ENCODE assay signal across 1 cellular context in the genomic region with DNA sequence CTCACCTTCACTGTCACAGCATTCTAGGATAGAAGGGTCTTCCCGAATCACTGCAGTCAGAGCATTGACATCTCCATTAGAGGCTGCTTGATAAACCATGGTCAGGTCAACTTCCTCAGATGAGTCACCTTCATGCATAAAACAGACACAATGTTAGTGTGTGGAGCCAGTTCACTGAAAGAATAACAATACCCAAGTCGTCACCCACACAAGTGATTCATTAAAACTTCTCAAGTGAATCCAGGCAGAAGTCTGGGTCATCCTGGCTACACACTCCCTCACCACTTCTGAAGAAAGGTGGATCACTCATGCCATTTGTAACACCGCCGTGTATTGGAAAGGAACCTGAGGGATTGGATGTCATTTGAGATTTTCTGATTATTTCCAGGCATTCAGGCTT.
TF ChIP-seq lines count a peak whose summit lies in the region.

No MANE protein-coding gene starts in this region.

TF ChIP-seq in K562, 482 proteins besides CTCF, POLR2A, EP300 and RAD21:
- no peak for TF ChIP-seq ZNF3 (CRISPR knock-in tag; IDR thresholded peaks at IDR 0.05)
- TF ChIP-seq, protein P1, sequence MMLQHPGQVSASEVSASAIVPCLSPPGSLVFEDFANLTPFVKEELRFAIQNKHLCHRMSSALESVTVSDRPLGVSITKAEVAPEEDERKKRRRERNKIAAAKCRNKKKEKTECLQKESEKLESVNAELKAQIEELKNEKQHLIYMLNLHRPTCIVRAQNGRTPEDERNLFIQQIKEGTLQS (IDR thresholded peaks at IDR 0.05), result peak; percentile 74
- TF ChIP-seq, protein P1 (CRISPR knock-in tag; conservative IDR thresholded peaks at IDR 0.05), result no peak
- no peak for TF ChIP-seq CBFA2T2 (conservative IDR thresholded peaks at IDR 0.05)
- peak; percentile 22; the same call in 1 of the 2 replicates for TF ChIP-seq SOX6 (IDR thresholded peaks at IDR 0.05)
- no peak for TF ChIP-seq TEAD2 (tag; IDR thresholded peaks at IDR 0.05)
- peak; percentile 85 for TF ChIP-seq FOSL1 (tag; conservative IDR thresholded peaks at IDR 0.05)
- TF ChIP-seq CBX2 (IDR thresholded peaks at IDR 0.05; ENCODE audit: insufficient read depth, low read length, poor library complexity, severe bottlenecking), result no peak
- no peak for TF ChIP-seq PRPF4 (IDR thresholded peaks at IDR 0.05; ENCODE audit: insufficient read depth, low read depth, low read length, poor library complexity, severe bottlenecking)
- TF ChIP-seq ELF1 (tag; IDR thresholded peaks at IDR 0.05), result no peak
- TF ChIP-seq NR4A1 (CRISPR knock-in tag; IDR thresholded peaks at IDR 0.05), result no peak
- no peak for TF ChIP-seq NR4A1 (tag; IDR thresholded peaks at IDR 0.05)
- TF ChIP-seq JUND (IDR thresholded peaks at IDR 0.05; ENCODE audit: borderline replicate concordance, low read depth, low read length), result peak; percentile 74
- TF ChIP-seq JUND (tag; IDR thresholded peaks at IDR 0.05; ENCODE audit: borderline replicate concordance, low read depth, low read length), result peak; percentile 72
- no peak for TF ChIP-seq NCOA1 (IDR thresholded peaks at IDR 0.05; ENCODE audit: low read depth)
- no peak for TF ChIP-seq STAT5A (IDR thresholded peaks at IDR 0.05; ENCODE audit: borderline replicate concordance, low read length)
- TF ChIP-seq ZMIZ1 (IDR thresholded peaks at IDR 0.05; ENCODE audit: low read depth in 2 of 2, low read length in 2 of 2), result no peak
- no peak for TF ChIP-seq ZNF717 (CRISPR knock-in tag; IDR thresholded peaks at IDR 0.05)
- TF ChIP-seq, protein P2, sequence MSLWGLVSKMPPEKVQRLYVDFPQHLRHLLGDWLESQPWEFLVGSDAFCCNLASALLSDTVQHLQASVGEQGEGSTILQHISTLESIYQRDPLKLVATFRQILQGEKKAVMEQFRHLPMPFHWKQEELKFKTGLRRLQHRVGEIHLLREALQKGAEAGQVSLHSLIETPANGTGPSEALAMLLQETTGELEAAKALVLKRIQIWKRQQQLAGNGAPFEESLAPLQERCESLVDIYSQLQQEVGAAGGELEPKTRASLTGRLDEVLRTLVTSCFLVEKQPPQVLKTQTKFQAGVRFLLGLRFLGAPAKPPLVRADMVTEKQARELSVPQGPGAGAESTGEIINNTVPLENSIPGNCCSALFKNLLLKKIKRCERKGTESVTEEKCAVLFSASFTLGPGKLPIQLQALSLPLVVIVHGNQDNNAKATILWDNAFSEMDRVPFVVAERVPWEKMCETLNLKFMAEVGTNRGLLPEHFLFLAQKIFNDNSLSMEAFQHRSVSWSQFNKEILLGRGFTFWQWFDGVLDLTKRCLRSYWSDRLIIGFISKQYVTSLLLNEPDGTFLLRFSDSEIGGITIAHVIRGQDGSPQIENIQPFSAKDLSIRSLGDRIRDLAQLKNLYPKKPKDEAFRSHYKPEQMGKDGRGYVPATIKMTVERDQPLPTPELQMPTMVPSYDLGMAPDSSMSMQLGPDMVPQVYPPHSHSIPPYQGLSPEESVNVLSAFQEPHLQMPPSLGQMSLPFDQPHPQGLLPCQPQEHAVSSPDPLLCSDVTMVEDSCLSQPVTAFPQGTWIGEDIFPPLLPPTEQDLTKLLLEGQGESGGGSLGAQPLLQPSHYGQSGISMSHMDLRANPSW (CRISPR knock-in tag; IDR thresholded peaks at IDR 0.05), result no peak
- TF ChIP-seq ZNF668 (CRISPR knock-in tag; IDR thresholded peaks at IDR 0.05), result no peak
